In the genomic region with DNA sequence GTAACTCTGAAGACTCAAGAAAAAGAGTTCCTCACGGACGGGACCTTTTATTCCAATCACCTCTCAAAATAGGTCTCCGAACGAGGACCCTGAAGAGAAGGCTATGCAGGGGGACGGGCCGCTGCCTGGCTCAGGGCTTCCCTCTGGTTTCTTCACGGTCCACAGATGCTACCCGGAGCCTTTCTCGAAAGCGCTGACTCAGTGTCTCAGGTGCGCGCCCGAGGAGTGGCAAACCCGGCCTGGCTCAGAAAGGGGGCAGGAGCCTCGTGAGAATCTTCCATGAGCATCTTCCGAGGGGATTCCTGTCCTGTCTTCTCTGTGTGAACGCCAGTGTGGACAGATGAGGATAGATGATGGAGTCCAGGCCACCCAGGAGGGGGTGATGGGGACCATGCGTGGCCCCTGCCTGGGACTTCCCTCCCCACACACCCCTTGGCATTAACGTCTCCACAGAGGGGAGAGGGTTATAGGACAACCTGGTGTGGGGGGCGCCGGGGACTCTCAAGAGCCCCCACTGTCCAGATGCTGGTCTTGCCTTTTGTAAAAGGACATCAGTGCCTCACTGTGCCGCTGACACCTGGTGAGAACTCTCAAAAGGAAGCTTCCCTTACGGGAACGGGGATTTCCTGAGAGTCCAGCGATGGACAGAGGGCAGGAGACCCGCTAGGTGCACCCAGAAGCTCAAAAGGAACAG, we compare ENCODE assay signal across 10 cellular contexts. TPM values are rescaled to one million over a fixed set of nuclear protein-coding genes. Genes with fewer than 3 reads are reported as not detected.
DNase-seq lines count a peak whose midpoint lies in the region; ATAC-seq and TF ChIP-seq lines count a peak whose summit lies in the region.
"Had no signal": no experiment of that assay in that cellular context is flagged by ENCODE, and none has a peak within 500 bp of the region (broad histone marks: within the 10 kb centered on the region; RNA-seq: fewer than 3 reads in every experiment).

No MANE protein-coding gene starts in this region.

- intact Hi-C loops in heart right ventricle (cut with DNase I): loop anchor here in 1 of 10 donors (2.0 kb wide), 1 partner anchor 14 kb away; no protein-coding TSS in a partner anchor
- intact Hi-C loops in left cardiac atrium (cut with DNase I): no loop called here
- intact Hi-C loops in vagina (cut with DNase I): no loop called here

- H3K27me3 ChIP-seq in heart right ventricle (no peaks in the 10 kb centered on the region), muscle layer of colon (ENCODE audit: control insufficient read depth in 1 of 2, insufficient read depth in 2 of 2, low read length in 2 of 2) (no peaks in the 10 kb centered on the region), vagina (no peaks in the 10 kb centered on the region)

- H3K36me3 ChIP-seq in heart right ventricle (peaks cover 0 to 48% (median 6%) of the 10 kb centered on the region in 9 donors), muscle layer of colon (ENCODE audit: insufficient read depth, low read length) (peaks cover 9% of the 10 kb centered on the region), vagina (peaks cover 0 to 16% of the 10 kb centered on the region in 2 donors)

- H3K9me3 Mint-ChIP-seq in activated naive CD8-positive, alpha-beta T cell treated with anti-CD3 and anti-CD28 coated beads for 36 hours: no peaks in the 10 kb centered on the region

- ATAC-seq in heart right ventricle (no peak), left cardiac atrium (no peak), HG02588 (IDR thresholded peaks at IDR 0.05; ENCODE audit: unreplicated experiment) (no peak), GM21367 (IDR thresholded peaks at IDR 0.05; ENCODE audit: unreplicated experiment) (no peak)

- H3K27ac ChIP-seq in heart right ventricle: peak overlapping the region; percentile 6 to 100 (median 98)
- H3K27ac ChIP-seq in muscle layer of colon (ENCODE audit: low read depth, low read length): peak overlapping the region; percentile 94
- H3K27ac ChIP-seq in vagina: peak overlapping the region; percentile 98

- DNase-seq in heart right ventricle: no peak
- DNase-seq in left cardiac atrium: no peak
- DNase-seq in activated naive CD8-positive, alpha-beta T cell treated with anti-CD3 and anti-CD28 coated beads for 36 hours: no peak
- no peak for DNase-seq in vagina (ENCODE audit: extremely low spot score in 2 of 2)
- no peak for DNase-seq in NCI-H2196 treated with DMSO at 0.1 percent for 48 hours (lab: John Stamatoyannopoulos, UW; ENCODE audit: unreplicated experiment)
- DNase-seq: stimulated activated CD4-positive, alpha-beta T cell treated with anti-CD3 and anti-CD28 coated beads, Interleukin-4, amount 100 ng/mL, for 4 hours had no signal

- H3K4me1 Mint-ChIP-seq in activated naive CD8-positive, alpha-beta T cell treated with anti-CD3 and anti-CD28 coated beads for 36 hours: peaks cover 53% of the 10 kb centered on the region

- no peak for TF ChIP-seq CTCF in heart right ventricle (IDR thresholded peaks at IDR 0.05)
- TF ChIP-seq CTCF in vagina (IDR thresholded peaks at IDR 0.05): no peak

- peaks cover 24 to 65% (median 49%) of the 10 kb centered on the region in 9 donors for H3K4me1 ChIP-seq in heart right ventricle
- peaks cover 37% of the 10 kb centered on the region for H3K4me1 ChIP-seq in muscle layer of colon (ENCODE audit: insufficient read depth, low read length)
- peaks cover 51% of the 10 kb centered on the region for H3K4me1 ChIP-seq in vagina

- peak overlapping the region; percentile 88 for H3K4me3 Mint-ChIP-seq in activated naive CD8-positive, alpha-beta T cell treated with anti-CD3 and anti-CD28 coated beads for 36 hours

- H3K9me3 ChIP-seq in heart right ventricle (no peaks in the 10 kb centered on the region), muscle layer of colon (ENCODE audit: low read length) (no peaks in the 10 kb centered on the region), vagina (no peaks in the 10 kb centered on the region)

- H3K9ac ChIP-seq in muscle layer of colon (ENCODE audit: low read length): no peak overlapping the region
- H3K9ac ChIP-seq: KMS-11 had no signal

- no peak for TF ChIP-seq POLR2A in vagina (IDR thresholded peaks at IDR 0.05)

- no peaks in the 10 kb centered on the region for H3K27me3 Mint-ChIP-seq in activated naive CD8-positive, alpha-beta T cell treated with anti-CD3 and anti-CD28 coated beads for 36 hours

- no peak overlapping the region for H3K4me3 ChIP-seq in heart right ventricle
- no peak overlapping the region for H3K4me3 ChIP-seq in muscle layer of colon (ENCODE audit: low read depth in 1 of 2, low read length in 2 of 2)
- H3K4me3 ChIP-seq in vagina: no peak overlapping the region

- WGBS in heart right ventricle, 2 donors: 85 to 87% methylated on average over 26 of the region's 26 CpGs

- H3K27ac Mint-ChIP-seq in activated naive CD8-positive, alpha-beta T cell treated with anti-CD3 and anti-CD28 coated beads for 36 hours: peak overlapping the region; percentile 96

- H3K36me3 Mint-ChIP-seq in activated naive CD8-positive, alpha-beta T cell treated with anti-CD3 and anti-CD28 coated beads for 36 hours: peaks cover 43% of the 10 kb centered on the region

RNA-seq across cellular contexts. Expression of a gene that starts 16.5 kb away (rescaled TPM):
- total RNA-seq in heart right ventricle (100 to 1,000 TPM in 1 of 10 donors, 10 to 100 TPM in 9; 73.2 to 114 (median 93.3) TPM), left cardiac atrium (10 to 100 TPM; 68.9 to 79.0 TPM), vagina (54.3 TPM)
- 100 to 1,000 TPM; 135 to 163 TPM for polyA plus RNA-seq in heart right ventricle
- total RNA-seq in activated naive CD8-positive, alpha-beta T cell treated with anti-CD3 and anti-CD28 coated beads for 36 hours: 100 to 1,000 TPM; 419 to 435 TPM

RNA-seq across cellular contexts. Expression of a gene that starts 24.9 kb away (rescaled TPM):
- total RNA-seq in heart right ventricle (100 to 1,000 TPM in 9 of 10 donors, 10 to 100 TPM in 1; 93.7 to 195 (median 133) TPM), left cardiac atrium (100 to 1,000 TPM; 122 to 169 TPM), vagina (531 TPM)
- 100 to 1,000 TPM; 103 to 278 TPM for polyA plus RNA-seq in heart right ventricle
- total RNA-seq in activated naive CD8-positive, alpha-beta T cell treated with anti-CD3 and anti-CD28 coated beads for 36 hours: 100 to 1,000 TPM; 379 to 398 TPM

RNA-seq across cellular contexts. Expression of a gene that starts 32.1 kb away (rescaled TPM):
- total RNA-seq in heart right ventricle (1 to 10 TPM in 5 of 10 donors, under 1 TPM in 5; 0.49 to 1.5 (median 0.96) TPM), left cardiac atrium (1 to 10 TPM in 1 of 2 donors, under 1 TPM in 1; 0.91 to 1.3 TPM), vagina (4.4 TPM)
- polyA plus RNA-seq in heart right ventricle: 1 to 10 TPM in 1 of 2 donors, under 1 TPM in 1; 0.17 to 7.8 TPM
- under 1 TPM; 0.29 to 0.32 TPM for total RNA-seq in activated naive CD8-positive, alpha-beta T cell treated with anti-CD3 and anti-CD28 coated beads for 36 hours

RNA-seq across cellular contexts. Expression of a gene that starts 34.0 kb away (rescaled TPM):
- total RNA-seq in heart right ventricle (10 to 100 TPM; 36.0 to 61.3 (median 46.8) TPM), left cardiac atrium (10 to 100 TPM; 27.5 to 34.7 TPM), vagina (27.5 TPM)
- 10 to 100 TPM; 10.0 to 27.2 TPM for polyA plus RNA-seq in heart right ventricle
- total RNA-seq in activated naive CD8-positive, alpha-beta T cell treated with anti-CD3 and anti-CD28 coated beads for 36 hours: 10 to 100 TPM; 15.7 to 17.8 TPM
